In genomic region chr17:17186551-17187505, GRCh38 we compare ENCODE assay signal across 13 cellular contexts. TPM values are rescaled to one million over a fixed set of nuclear protein-coding genes. Genes with fewer than 3 reads are reported as not detected.
DNase-seq lines count a peak whose midpoint lies in the region; ATAC-seq, FAIRE-seq and TF ChIP-seq lines count a peak whose summit lies in the region.
"Had no signal": no experiment of that assay in that cellular context is flagged by ENCODE, and none has a peak within 500 bp of the region (broad histone marks: within the 10 kb centered on the region; RNA-seq: fewer than 3 reads in every experiment).

No MANE protein-coding gene starts in this region.

- 0 out of 2 replicates have a peak, but pooled peaks have one; percentile 23 for TF ChIP-seq POLR2A in GM12878 (IDR thresholded peaks at IDR 0.05; ENCODE audit: low read depth, low read length)

- TF ChIP-seq EP300 in GM12878 (IDR thresholded peaks at IDR 0.05; ENCODE audit: borderline replicate concordance in 1 of 2, control insufficient read depth in 1 of 2, low read depth in 2 of 2, low read length in 2 of 2), result no peak

- DNase-seq in AG10803 (ENCODE audit: low read depth) (peak; percentile 41), GM03348 (ENCODE audit: low spot score) (peak; percentile 44), GM12878 (ENCODE audit: low read depth, low spot score) (no peak), naive B cell (no peak), D721Med (ENCODE audit: insufficient read length, low spot score) (no peak), NCI-H774 (lab: John Stamatoyannopoulos, UW) (no peak), EL (no peak)
- DNase-seq: cortex of kidney, NCI-H2081, right cardiac atrium had no signal

- TF ChIP-seq CTCF in AG10803 (conservative IDR thresholded peaks at IDR 0.05; ENCODE audit: low read length), result no peak
- no peak for TF ChIP-seq CTCF in GM12878 (IDR thresholded peaks at IDR 0.05 in 2 of 3, conservative IDR thresholded peaks at IDR 0.05 in 1 of 3; ENCODE audit: control insufficient read depth in 2 of 3, extremely low read depth in 1 of 3, insufficient read depth in 1 of 3, low read depth in 3 of 3, low read length in 3 of 3)
- TF ChIP-seq CTCF in D721Med (IDR thresholded peaks at IDR 0.05; ENCODE audit: insufficient read depth, missing control alignments), result no peak

- H3K4me2 ChIP-seq in GM12878 (ENCODE audit: control insufficient read depth, insufficient read depth), result no peak overlapping the region
- H3K4me2 ChIP-seq: KMS-11 had no signal

- H3K36me3 Mint-ChIP-seq in naive B cell, result no peaks in the 10 kb centered on the region

- H3K79me2 ChIP-seq in GM12878 (ENCODE audit: control insufficient read depth, insufficient read depth, low read length), result no peaks in the 10 kb centered on the region

- FAIRE-seq in GM12878 (lab: Jason Lieb, UNC) (no peak), D721Med (lab: Jason Lieb, UNC) (no peak)

- peak overlapping the region in 1 of 8 donors; percentile 43 for H3K4me3 Mint-ChIP-seq in naive B cell

- no peaks in the 10 kb centered on the region for H3K9me3 ChIP-seq in GM12878 (replicated peaks; ENCODE audit: control insufficient read depth, insufficient read depth, low read length)
- H3K9me3 ChIP-seq: vagina had no signal

- BruUV-seq in GM12878 (replicated peaks; lab: Mats Ljungman, UMichigan), result no TSS peak

- H4K20me1 ChIP-seq in GM12878 (ENCODE audit: control insufficient read depth, insufficient read depth), result no peaks in the 10 kb centered on the region

- peak overlapping the region in 4 of 6 donors; percentile 4 to 87 (median 36) for H3K27ac Mint-ChIP-seq in naive B cell

- in situ Hi-C loops in GM12878 (cut with MboI), result no loop called here

- H3K4me1 Mint-ChIP-seq in naive B cell, result peaks cover 7 to 37% (median 16%) of the 10 kb centered on the region in 3 donors

- CTCF ChIA-PET in GM12878 (lab: Yijun Ruan, JAX), result interaction anchor here (0.5 kb wide), 1 partner anchor 13 kb away, joined by 4 read pairs; no protein-coding TSS in a partner anchor

- H3K9ac ChIP-seq in GM12878 (ENCODE audit: control insufficient read depth, insufficient read depth, low read length), result no peak overlapping the region
- H3K9ac ChIP-seq: KMS-11 had no signal

- H3K4me3 ChIP-seq in AG10803 (ENCODE audit: low read length), result no peak overlapping the region
- no peak overlapping the region for H3K4me3 ChIP-seq in GM12878
- H3K4me3 ChIP-seq: vagina had no signal

- no peaks in the 10 kb centered on the region for H3K27me3 ChIP-seq in GM12878 (replicated peaks in 1 of 2; ENCODE audit: control insufficient read depth in 2 of 2, insufficient read depth in 2 of 2, low read length in 1 of 2)
- H3K27me3 ChIP-seq: vagina had no signal

- peaks cover 20% of the 10 kb centered on the region for H3K4me1 ChIP-seq in GM12878 (ENCODE audit: control insufficient read depth, insufficient read depth, low read length)

- H3K27ac ChIP-seq in GM12878 (ENCODE audit: control insufficient read depth, insufficient read depth), result no peak overlapping the region
- H3K27ac ChIP-seq: KMS-11, vagina had no signal

- TF ChIP-seq RAD21 in GM12878 (IDR thresholded peaks at IDR 0.05; ENCODE audit: insufficient read depth, low read depth, low read length), result no peak

- POLR2A ChIA-PET in GM12878 (lab: Charles Lee), result interaction anchor here (0.6 kb wide), 1 partner anchor 144 kb away, joined by 5 read pairs; no protein-coding TSS in a partner anchor

- intact Hi-C loops in GM12878 (cut with micrococcal nuclease; ENCODE audit: unreplicated experiment), result no loop called here

- 87% methylated on average over 14 of the region's 14 CpGs for WGBS in GM12878 (ENCODE audit: insufficient coverage, insufficient replicate concordance, low lambda C conversion rate, missing lambda C conversion rate)

- H2AFZ ChIP-seq in GM12878 (ENCODE audit: control insufficient read depth, low read depth, low read length), result no peak overlapping the region

- no peaks in the 10 kb centered on the region for H3K9me3 Mint-ChIP-seq in naive B cell

- H3K27me3 Mint-ChIP-seq in naive B cell, result no peaks in the 10 kb centered on the region

- SMC1A ChIA-PET in GM12878 (lab: Charles Lee; ENCODE audit: uncharacterized antibody, unreplicated experiment), result no interaction called here

- RAD21 ChIA-PET in GM12878 (lab: Charles Lee; ENCODE audit: unreplicated experiment), result no interaction called here

- H3K36me3 ChIP-seq in GM12878 (ENCODE audit: control insufficient read depth in 2 of 2, insufficient read depth in 2 of 2, low read length in 1 of 2), result peaks cover 5 to 6% of the 10 kb centered on the region in 2 experiments; a peak in 3 of 4 replicates

- ATAC-seq in GM12878 (no peak), naive B cell (ENCODE audit: low read depth in 2 of 2) (no peak), GM18520 (IDR thresholded peaks at IDR 0.05; ENCODE audit: unreplicated experiment) (no peak)
- ATAC-seq: right cardiac atrium had no signal

TF ChIP-seq in GM12878, 131 proteins besides CTCF, POLR2A, EP300 and RAD21 (continues in another document):
- TF ChIP-seq TARDBP (IDR thresholded peaks at IDR 0.05; ENCODE audit: borderline replicate concordance), result no peak
- no peak for TF ChIP-seq HDAC6 (IDR thresholded peaks at IDR 0.05; ENCODE audit: unreplicated experiment)
- no peak for TF ChIP-seq NFIC (IDR thresholded peaks at IDR 0.05; ENCODE audit: low read depth, low read length)
- no peak for TF ChIP-seq KLF5 (IDR thresholded peaks at IDR 0.05; ENCODE audit: partially characterized antibody)
- no peak for TF ChIP-seq NFYA (IDR thresholded peaks at IDR 0.05; ENCODE audit: borderline replicate concordance, low read depth, low read length)
- TF ChIP-seq ZBED1 (IDR thresholded peaks at IDR 0.05; ENCODE audit: borderline replicate concordance), result no peak
- TF ChIP-seq BACH1 (IDR thresholded peaks at IDR 0.05; ENCODE audit: borderline replicate concordance), result no peak
- TF ChIP-seq WRNIP1 (IDR thresholded peaks at IDR 0.05; ENCODE audit: borderline replicate concordance, low read depth, low read length), result no peak
- TF ChIP-seq MXI1 (IDR thresholded peaks at IDR 0.05; ENCODE audit: low read depth, low read length), result no peak
- TF ChIP-seq RFX5 (IDR thresholded peaks at IDR 0.05; ENCODE audit: low read depth, low read length), result no peak
- no peak for TF ChIP-seq RELA (IDR thresholded peaks at IDR 0.05; ENCODE audit: borderline replicate concordance, partially characterized antibody)

RNA-seq across cellular contexts. Expression of gene PLD6, which starts 19.3 kb away (rescaled TPM):
- total RNA-seq in GM12878 (2013; cell fraction: nucleolus; rRNA removed), result 7.8 and 8.4 TPM in 2 replicates
- 17.4 and 18.6 TPM in 2 replicates for total RNA-seq in GM12878 (2014; rRNA removed)
- 7.5 TPM in 2 replicates for total RNA-seq in GM12878 (2014; rRNA removed; fragmentation: Illumina TruSeq; extraction: Trizol)
- 15.4 and 15.5 TPM in 2 replicates for total RNA-seq in GM12878 (2021)
- 7.0 TPM for polyA plus RNA-seq in GM12878 (2011; ENCODE audit: low read depth)
- polyA plus RNA-seq in GM12878 (2011; rRNA removed), result 8.7 and 10.5 TPM in 2 replicates
- 8.8 and 10.5 TPM in 2 replicates for polyA plus RNA-seq in GM12878 (2011; cell fraction: cytosol; rRNA removed)
- polyA plus RNA-seq in GM12878 (2011; cell fraction: nucleus; rRNA removed), result 5.9 and 8.4 TPM in 2 replicates
- 6.8 and 11.0 TPM in 2 replicates for polyA plus RNA-seq in GM12878 (2012)
- 10.1 and 11.1 TPM in 2 replicates for polyA plus RNA-seq in GM12878 (2014; fragmentation: Illumina TruSeq; extraction: Trizol)
- 10 to 100 TPM in 1 of 2 experiments, 1 to 10 TPM in 1; 4.7 to 21.4 TPM for polyA plus RNA-seq in GM12878 (2014; fragmentation: Nextera tagmentation; extraction: Ambion mirVana)
- polyA plus RNA-seq in GM12878 (2014; rRNA removed), result 14.7 and 15.3 TPM in 2 replicates
- polyA plus RNA-seq in GM12878 (2016; fragmentation: Nextera tagmentation; extraction: Ambion mirVana), result 10 to 100 TPM; 11.1 to 12.9 TPM
- polyA minus RNA-seq in GM12878 (2011; rRNA and poly(A)+ RNA removed), result 11.8 and 12.4 TPM in 2 replicates
- polyA minus RNA-seq in GM12878 (2011; cell fraction: cytosol; rRNA and poly(A)+ RNA removed), result 4.1 and 5.9 TPM in 2 replicates
- 3.4 and 8.3 TPM in 2 replicates for polyA minus RNA-seq in GM12878 (2011; cell fraction: nucleus; rRNA and poly(A)+ RNA removed)
- 10 to 100 TPM in 1 of 6 donors, 1 to 10 TPM in 4, not detected in 1; 1.9 to 22.0 (median 4.1) TPM for polyA plus RNA-seq in naive B cell (ENCODE audit: low read depth in 6 of 6)

RNA-seq across cellular contexts. Expression of gene FLCN, which starts 50.1 kb away (rescaled TPM):
- 128 and 142 TPM in 2 replicates for total RNA-seq in GM12878 (2013; cell fraction: nucleolus; rRNA removed)
- total RNA-seq in GM12878 (2014; rRNA removed) (15.8 and 16.1 TPM in 2 replicates), GM12878 (2014; rRNA removed; fragmentation: Illumina TruSeq; extraction: Trizol) (9.7 and 11.2 TPM in 2 replicates), GM12878 (2021) (24.7 and 25.9 TPM in 2 replicates)
- polyA plus RNA-seq in GM12878 (2011; ENCODE audit: low read depth), result 13.6 TPM
- polyA plus RNA-seq in GM12878 (2011; rRNA removed) (11.3 and 15.8 TPM in 2 replicates), GM12878 (2014; fragmentation: Illumina TruSeq; extraction: Trizol) (4.9 and 9.2 TPM in 2 replicates), GM12878 (2014; fragmentation: Nextera tagmentation; extraction: Ambion mirVana) (1 to 10 TPM; 1.1 to 1.7 TPM), GM12878 (2014; rRNA removed) (15.5 and 17.5 TPM in 2 replicates), GM12878 (2016; fragmentation: Nextera tagmentation; extraction: Ambion mirVana) (1 to 10 TPM; 8.8 to 9.7 TPM), naive B cell (ENCODE audit: low read depth in 6 of 6) (1 to 10 TPM; 3.6 to 7.4 (median 5.7) TPM)
- polyA plus RNA-seq in GM12878 (2011; cell fraction: cytosol; rRNA removed), result 16.1 and 19.6 TPM in 2 replicates
- polyA plus RNA-seq in GM12878 (2011; cell fraction: nucleus; rRNA removed), result 46.2 and 61.2 TPM in 2 replicates
- polyA plus RNA-seq in GM12878 (2012), result 20.4 and 26.4 TPM in 2 replicates
- 26.3 and 41.5 TPM in 2 replicates for polyA minus RNA-seq in GM12878 (2011; rRNA and poly(A)+ RNA removed)
- polyA minus RNA-seq in GM12878 (2011; cell fraction: cytosol; rRNA and poly(A)+ RNA removed), result 10.0 and 11.7 TPM in 2 replicates
- polyA minus RNA-seq in GM12878 (2011; cell fraction: nucleus; rRNA and poly(A)+ RNA removed), result 23.5 and 24.2 TPM in 2 replicates

Comparison
In these comparisons a context has a peak if more than half of its experiments do, and no peak if none do; other contexts are left out.
1. DNase-seq: peak in AG10803 (single experiment) and GM03348 (single experiment); none in GM12878 (single experiment), naive B cell (single experiment), D721Med (single experiment), NCI-H774 (single experiment) and EL (single experiment).